Comparison of ENCODE assay signal across 10 cellular contexts in the genomic region with DNA sequence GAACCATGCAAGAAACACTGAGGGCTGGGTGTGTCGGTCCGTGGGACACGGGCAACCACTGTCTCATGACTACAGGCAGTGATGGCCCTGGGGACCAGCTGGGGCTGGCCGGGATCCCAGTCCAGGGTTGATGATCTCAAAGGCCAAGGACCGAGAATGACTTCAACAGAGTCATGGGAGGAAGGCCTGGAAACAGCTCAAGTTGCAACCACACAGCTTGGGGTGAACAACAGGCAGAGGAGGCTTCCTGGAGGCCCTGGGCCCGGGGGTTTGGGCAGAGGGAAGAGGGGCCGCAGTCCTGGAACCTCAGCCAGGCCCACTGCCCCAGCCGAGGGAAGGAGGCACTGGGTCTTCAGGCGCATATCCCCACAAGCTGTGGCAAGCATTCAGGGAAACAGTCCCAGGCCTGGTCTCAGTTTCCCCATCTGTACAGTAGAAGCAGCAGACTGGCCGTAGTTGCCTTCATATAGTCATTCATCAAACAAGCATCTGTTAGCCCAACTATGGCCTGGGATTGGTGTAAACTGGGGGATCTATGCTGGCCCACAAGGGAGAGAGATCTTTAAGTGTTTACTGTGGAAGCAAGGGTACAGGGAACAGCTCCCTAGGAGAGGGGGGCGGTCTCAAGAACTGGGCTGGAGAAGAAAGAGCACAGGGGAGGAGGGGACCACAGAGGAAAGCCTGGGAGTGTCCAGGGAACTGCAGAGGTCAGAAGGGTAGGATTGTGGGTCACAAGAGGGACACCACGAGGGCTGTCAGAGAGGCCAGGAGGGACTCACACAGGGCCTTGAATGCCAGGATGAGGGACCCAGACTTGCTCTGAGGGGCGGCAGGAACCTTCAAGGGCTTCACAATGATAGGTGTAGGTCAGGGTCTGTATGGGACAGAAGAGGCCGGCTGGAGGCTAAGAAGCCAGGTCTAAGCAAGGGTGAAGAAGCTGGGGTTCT. TPM values are rescaled to one million over a fixed set of nuclear protein-coding genes. Genes with fewer than 3 reads are reported as not detected.
DNase-seq lines count a peak whose midpoint lies in the region; ATAC-seq, FAIRE-seq and TF ChIP-seq lines count a peak whose summit lies in the region.
"Had no signal": no experiment of that assay in that cellular context is flagged by ENCODE, and none has a peak within 500 bp of the region (broad histone marks: within the 10 kb centered on the region; RNA-seq: fewer than 3 reads in every experiment).

No MANE protein-coding gene starts in this region.

- H3K36me3 ChIP-seq in SJCRH30 = no peaks in the 10 kb centered on the region
- H3K36me3 ChIP-seq: neutrophil had no signal

- no peaks in the 10 kb centered on the region; the same call in 1 of the 2 replicates for H3K27me3 ChIP-seq in SJCRH30

- H3K4me3 ChIP-seq in SJCRH30 (no peak overlapping the region), foreskin fibroblast (ENCODE audit: low read depth in 1 of 2, low read length in 2 of 2) (peak overlapping the region; percentile 95 to 100)
- H3K4me3 ChIP-seq: A549 had no signal

- no peaks in the 10 kb centered on the region for H3K9me3 ChIP-seq in SJCRH30 (replicated peaks)
- H3K9me3 ChIP-seq: A549, neutrophil had no signal

- DNase-seq in A172 (ENCODE audit: low spot score) (peak; percentile 61), SJCRH30 (peak; percentile 50 to 60), foreskin fibroblast (peak; percentile 87 to 92), omental fat pad (ENCODE audit: low spot score) (peak; percentile 41), T-helper 1 cell (no peak), NCI-H748 treated with DMSO at 0.1 percent for 48 hours (lab: John Stamatoyannopoulos, UW) (no peak), D721Med (ENCODE audit: insufficient read length, low spot score) (no peak)

- ATAC-seq in omental fat pad (ENCODE audit: low FRiP score) = peak; percentile 10
- no peak for ATAC-seq in GM19351 (IDR thresholded peaks at IDR 0.05; ENCODE audit: unreplicated experiment)
- ATAC-seq: A549 had no signal

- H3K27ac ChIP-seq in SJCRH30 = no peak overlapping the region
- H3K27ac ChIP-seq: A549, neutrophil had no signal

- peaks cover 16% of the 10 kb centered on the region for H3K4me1 ChIP-seq in SJCRH30

- FAIRE-seq in D721Med (lab: Jason Lieb, UNC) = no peak
- FAIRE-seq: A549 had no signal

- TF ChIP-seq CTCF in foreskin fibroblast (IDR thresholded peaks at IDR 0.05; ENCODE audit: low read depth, low read length) = no peak
- TF ChIP-seq CTCF in omental fat pad (IDR thresholded peaks at IDR 0.05) = no peak
- TF ChIP-seq CTCF in D721Med (IDR thresholded peaks at IDR 0.05; ENCODE audit: insufficient read depth, missing control alignments) = no peak

RNA-seq across cellular contexts. Expression of a gene that starts 2.1 kb away (rescaled TPM):
- 9.4 and 9.8 TPM in 2 replicates for total RNA-seq in A172 (2014; rRNA removed; shearing (Covaris generic))
- total RNA-seq in SJCRH30 (2014; rRNA removed; shearing (Covaris generic)) = 0.49 and 0.76 TPM in 2 replicates
- total RNA-seq in omental fat pad = 100 to 1,000 TPM in 2 of 4 donors, 10 to 100 TPM in 2; 57.0 to 145 (median 102) TPM

RNA-seq across cellular contexts. Expression of a gene that starts 29.9 kb away (rescaled TPM):
- total RNA-seq in A172 (2014; rRNA removed; shearing (Covaris generic)) = 23.7 and 32.6 TPM in 2 replicates
- total RNA-seq in SJCRH30 (2014; rRNA removed; shearing (Covaris generic)) = 71.1 and 75.5 TPM in 2 replicates
- 10 to 100 TPM; 11.0 to 15.1 (median 12.1) TPM for total RNA-seq in omental fat pad

Comparison
In these comparisons a context has a peak if more than half of its experiments do, and no peak if none do; other contexts are left out.
1. DNase-seq: peak in A172 (single experiment), SJCRH30 (2 of 2), foreskin fibroblast (2 of 2) and omental fat pad (single experiment); none in T-helper 1 cell (0 of 5), NCI-H748 treated with DMSO at 0.1 percent for 48 hours (single experiment) and D721Med (single experiment).